Comparison of ENCODE assay signal across 20 cellular contexts in genomic region chr5:604391-604831, GRCh38. TPM values are rescaled to one million over a fixed set of nuclear protein-coding genes. Genes with fewer than 3 reads are reported as not detected.
DNase-seq lines count a peak whose midpoint lies in the region; ATAC-seq, FAIRE-seq and TF ChIP-seq lines count a peak whose summit lies in the region.
"Had no signal": no experiment of that assay in that cellular context is flagged by ENCODE, and none has a peak within 500 bp of the region (broad histone marks: within the 10 kb centered on the region; RNA-seq: fewer than 3 reads in every experiment).

No MANE protein-coding gene starts in this region.

- intact Hi-C loops in cardiac septum (cut with DNase I): no loop called here
- intact Hi-C loops in HepG2 (cut with micrococcal nuclease; ENCODE audit: unreplicated experiment): no loop called here
- intact Hi-C loops in posterior vena cava (cut with DNase I): no loop called here

- H3K27ac ChIP-seq in right atrium auricular region: no peak overlapping the region
- H3K27ac ChIP-seq in HepG2 (ENCODE audit: extremely low read length, insufficient read depth, low read length): no peak overlapping the region
- H3K27ac ChIP-seq: C4-2B, SK-N-MC had no signal

- BruUV-seq in HepG2 (replicated peaks; lab: Mats Ljungman, UMichigan): no TSS peak

- H4K20me1 ChIP-seq in HepG2 (ENCODE audit: insufficient read depth, low read length): no peaks in the 10 kb centered on the region

- H3K79me2 ChIP-seq in HepG2 (ENCODE audit: insufficient read depth, low read length): no peaks in the 10 kb centered on the region

- CTCF ChIA-PET in HepG2 (lab: Yijun Ruan, JAX; ENCODE audit: low intra/inter-chr PET ratio, low total read pairs): no interaction called here

- H3K36me3 ChIP-seq in right atrium auricular region (no peaks in the 10 kb centered on the region), HepG2 (replicated peaks in 1 of 2; ENCODE audit: control insufficient read depth in 1 of 2, insufficient read depth in 2 of 2, low read length in 2 of 2) (no peaks in the 10 kb centered on the region)

- in situ Hi-C loops in HepG2 (cut with HindIII; ENCODE audit: extremely low pct_ligation_motif_present, low pct_unique_long_range_greater_than_20kb): no loop called here

- peak; percentile 45 for ATAC-seq in HepG2
- no peak for ATAC-seq in GM18517 (IDR thresholded peaks at IDR 0.05; ENCODE audit: unreplicated experiment)
- ATAC-seq in GM18907 (IDR thresholded peaks at IDR 0.05; ENCODE audit: unreplicated experiment): no peak

- no peak for FAIRE-seq in HepG2 (lab: Jason Lieb, UNC)
- FAIRE-seq: A204.1 had no signal

- H3K9me3 ChIP-seq in right atrium auricular region (no peaks in the 10 kb centered on the region), HepG2 (ENCODE audit: low read length) (no peaks in the 10 kb centered on the region)

- no peak for TF ChIP-seq RAD21 in HepG2 (CRISPR knock-in tag; IDR thresholded peaks at IDR 0.05)

- TF ChIP-seq POLR2A in HepG2 (IDR thresholded peaks at IDR 0.05; ENCODE audit: insufficient read depth in 1 of 2, low read depth in 2 of 2, low read length in 2 of 2): no peak

- 5% methylated on average over 4 of the region's 12 CpGs for WGBS in HepG2 (ENCODE audit: low lambda C conversion rate)

- H3K4me3 ChIP-seq in right atrium auricular region (no peak overlapping the region), HepG2 (replicated peaks in 1 of 3; ENCODE audit: insufficient read depth in 1 of 3, low read depth in 2 of 3, low read length in 3 of 3) (no peak overlapping the region)
- H3K4me3 ChIP-seq: SK-N-MC had no signal

- DNase-seq in cardiac septum (ENCODE audit: low spot score) (peak; percentile 69), right atrium auricular region (ENCODE audit: low spot score) (no peak), HepG2 (ENCODE audit: low spot score) (no peak), posterior vena cava (ENCODE audit: low spot score) (peak; percentile 64), DMS79 treated with DMSO at 0.1 percent for 48 hours (lab: John Stamatoyannopoulos, UW) (no peak)
- DNase-seq: Calu3, DMS53, EL, NCI-H1417, NCI-H1694 treated with DMSO at 0.1 percent for 48 hours, NCI-H2081 treated with DMSO at 0.1 percent for 48 hours, NCI-H2171 treated with DMSO at 0.1 percent for 48 hours, NCI-H526, OCI-M1, SHP77 had no signal

- H3K4me2 ChIP-seq in HepG2 (ENCODE audit: low read depth, low read length): no peak overlapping the region

- POLR2A ChIA-PET in HepG2 (lab: Yijun Ruan, JAX): no interaction called here

- H3K9ac ChIP-seq in HepG2 (ENCODE audit: insufficient read depth, low read depth, low read length): no peak overlapping the region

- TF ChIP-seq EP300 in HepG2 (IDR thresholded peaks at IDR 0.05; ENCODE audit: low read depth in 2 of 2, low read length in 2 of 2) (no peak), HepG2 (CRISPR knock-in tag; IDR thresholded peaks at IDR 0.05; ENCODE audit: borderline replicate concordance) (no peak)

- H3K4me1 ChIP-seq in right atrium auricular region: no peaks in the 10 kb centered on the region
- H3K4me1 ChIP-seq in HepG2 (ENCODE audit: insufficient read depth, low read length): peaks cover 37% of the 10 kb centered on the region

- no peaks in the 10 kb centered on the region for H3K27me3 ChIP-seq in right atrium auricular region
- peaks cover 16 to 63% of the 10 kb centered on the region in 2 experiments for H3K27me3 ChIP-seq in HepG2 (ENCODE audit: control insufficient read depth in 1 of 2, insufficient read depth in 2 of 2, low read length in 2 of 2)

- TF ChIP-seq CTCF in right atrium auricular region (IDR thresholded peaks at IDR 0.05) (no peak), HepG2 (CRISPR knock-in tag; IDR thresholded peaks at IDR 0.05) (no peak)

- H2AFZ ChIP-seq in HepG2 (ENCODE audit: low read length): no peak overlapping the region

TF ChIP-seq in HepG2, 621 proteins besides CTCF, POLR2A, EP300 and RAD21:
- no peak for TF ChIP-seq KLF16 (CRISPR knock-in tag; IDR thresholded peaks at IDR 0.05)
- TF ChIP-seq ZNF768 (CRISPR knock-in tag; IDR thresholded peaks at IDR 0.05): peak; percentile 32; the same call in 1 of the 2 replicates
TF ChIP-seq in HepG2: peak in this region for 1.

RNA-seq across cellular contexts. Expression of gene CEP72, which starts 7.7 kb away (rescaled TPM):
- 0.86 TPM for total RNA-seq in cardiac septum
- total RNA-seq in right atrium auricular region: 1 to 10 TPM in 1 of 2 donors, under 1 TPM in 1; 0.41 to 1.0 TPM
- total RNA-seq in HepG2 (2016; rRNA removed; fragmentation: Illumina TruSeq; extraction: Trizol): 8.1 and 9.4 TPM in 2 replicates
- total RNA-seq in HepG2 (2016; cell fraction: cytosol; rRNA removed; fragmentation: Illumina TruSeq; extraction: Trizol; ENCODE audit: low read depth): 11.3 and 14.4 TPM in 2 replicates
- total RNA-seq in HepG2 (2016; cell fraction: insoluble cytoplasmic fraction; rRNA removed; fragmentation: Illumina TruSeq; extraction: Trizol): 6.5 and 9.1 TPM in 2 replicates
- total RNA-seq in HepG2 (2016; cell fraction: membrane; rRNA removed; fragmentation: Illumina TruSeq; extraction: Trizol): 6.6 and 7.9 TPM in 2 replicates
- total RNA-seq in HepG2 (2016; cell fraction: nucleus; rRNA removed; fragmentation: Illumina TruSeq; extraction: Trizol): 11.4 and 12.2 TPM in 2 replicates
- 3.4 and 4.4 TPM in 2 replicates for polyA plus RNA-seq in HepG2 (2011; rRNA removed)
- polyA plus RNA-seq in HepG2 (2011; cell fraction: cytosol; rRNA removed): 1.9 and 3.9 TPM in 2 replicates
- polyA plus RNA-seq in HepG2 (2011; cell fraction: nucleus; rRNA removed): 8.5 and 11.6 TPM in 2 replicates
- 1.8 and 3.2 TPM in 2 replicates for polyA plus RNA-seq in HepG2 (2012)
- 0.64 and 0.84 TPM in 2 replicates for polyA plus RNA-seq in HepG2 (2016; cell fraction: cytosol; fragmentation: Illumina TruSeq; extraction: Trizol; ENCODE audit: low read depth)
- 6.3 and 7.6 TPM in 2 replicates for polyA plus RNA-seq in HepG2 (2016; cell fraction: insoluble cytoplasmic fraction; fragmentation: Illumina TruSeq; extraction: Trizol; ENCODE audit: low read depth)
- polyA plus RNA-seq in HepG2 (2016; cell fraction: membrane; fragmentation: Illumina TruSeq; extraction: Trizol; ENCODE audit: low read depth): 1.9 and 2.0 TPM in 2 replicates
- 17.4 and 20.5 TPM in 2 replicates for polyA plus RNA-seq in HepG2 (2016; cell fraction: nucleus; fragmentation: Illumina TruSeq; extraction: Trizol; ENCODE audit: insufficient read depth, low read depth)
- 15.4 and 136 TPM in 2 replicates for polyA minus RNA-seq in HepG2 (2011; rRNA and poly(A)+ RNA removed; ENCODE audit: low replicate concordance)
- polyA minus RNA-seq in HepG2 (2011; cell fraction: cytosol; rRNA and poly(A)+ RNA removed): 3.4 and 4.0 TPM in 2 replicates
- polyA minus RNA-seq in HepG2 (2011; cell fraction: nucleus; rRNA and poly(A)+ RNA removed): 13.1 and 17.0 TPM in 2 replicates
- total RNA-seq in posterior vena cava: 1 to 10 TPM; 1.9 to 2.4 TPM

Comparison
In these comparisons a context has a peak if more than half of its experiments do, and no peak if none do; other contexts are left out.
1. DNase-seq: peak in cardiac septum (single experiment) and posterior vena cava (single experiment); none in right atrium auricular region (single experiment), HepG2 (single experiment) and DMS79 treated with DMSO at 0.1 percent for 48 hours (single experiment).